1 cellular context compared by ENCODE assay signal in the genomic region with DNA sequence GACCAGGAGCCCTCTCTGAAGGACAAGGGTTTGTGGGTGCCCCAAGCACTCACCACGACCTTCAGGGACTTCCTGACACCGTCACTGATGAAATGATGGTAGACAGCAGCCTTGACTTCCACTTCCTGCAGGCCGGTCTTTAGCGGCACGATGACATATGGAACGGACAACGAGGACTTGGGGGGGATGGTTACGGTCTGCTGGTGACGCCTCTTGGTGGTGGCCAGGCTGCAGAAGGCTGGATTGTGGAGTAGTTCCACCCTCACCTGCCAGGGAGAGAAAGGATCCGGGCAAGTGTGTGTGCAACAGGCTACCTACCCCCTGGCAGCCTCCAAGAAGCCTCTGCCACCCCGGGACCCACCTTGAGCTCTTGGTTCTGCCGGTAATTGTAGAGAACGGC.
TF ChIP-seq lines count a peak whose summit lies in the region.

No MANE protein-coding gene starts in this region.

TF ChIP-seq in HEK293, 187 proteins besides CTCF, POLR2A, EP300 and RAD21:
- TF ChIP-seq ZBTB21 (tag by site-specific recombination; IDR thresholded peaks at IDR 0.05) (no peak), KLF8 (tag by site-specific recombination; IDR thresholded peaks at IDR 0.05) (no peak), ZNF791 (tag by site-specific recombination; IDR thresholded peaks at IDR 0.05) (no peak), BCL11B (tag by site-specific recombination; IDR thresholded peaks at IDR 0.05; ENCODE audit: low read depth) (no peak), EGR2 (tag by site-specific recombination; IDR thresholded peaks at IDR 0.05; ENCODE audit: low read depth) (no peak), SCRT2 (tag by site-specific recombination; IDR thresholded peaks at IDR 0.05) (0 out of 2 replicates have a peak, but pooled peaks have one; percentile 15), ZNF132 (tag by site-specific recombination; IDR thresholded peaks at IDR 0.05; ENCODE audit: borderline replicate concordance) (no peak), PRDM1 (tag by site-specific recombination; IDR thresholded peaks at IDR 0.05) (no peak), ZNF747 (tag by site-specific recombination; IDR thresholded peaks at IDR 0.05) (no peak), ZNF133 (tag by site-specific recombination; IDR thresholded peaks at IDR 0.05) (no peak)
- TF ChIP-seq, protein P1, sequence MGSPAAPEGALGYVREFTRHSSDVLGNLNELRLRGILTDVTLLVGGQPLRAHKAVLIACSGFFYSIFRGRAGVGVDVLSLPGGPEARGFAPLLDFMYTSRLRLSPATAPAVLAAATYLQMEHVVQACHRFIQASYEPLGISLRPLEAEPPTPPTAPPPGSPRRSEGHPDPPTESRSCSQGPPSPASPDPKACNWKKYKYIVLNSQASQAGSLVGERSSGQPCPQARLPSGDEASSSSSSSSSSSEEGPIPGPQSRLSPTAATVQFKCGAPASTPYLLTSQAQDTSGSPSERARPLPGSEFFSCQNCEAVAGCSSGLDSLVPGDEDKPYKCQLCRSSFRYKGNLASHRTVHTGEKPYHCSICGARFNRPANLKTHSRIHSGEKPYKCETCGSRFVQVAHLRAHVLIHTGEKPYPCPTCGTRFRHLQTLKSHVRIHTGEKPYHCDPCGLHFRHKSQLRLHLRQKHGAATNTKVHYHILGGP (tag by site-specific recombination; IDR thresholded peaks at IDR 0.05), result no peak
- TF ChIP-seq, protein P2, sequence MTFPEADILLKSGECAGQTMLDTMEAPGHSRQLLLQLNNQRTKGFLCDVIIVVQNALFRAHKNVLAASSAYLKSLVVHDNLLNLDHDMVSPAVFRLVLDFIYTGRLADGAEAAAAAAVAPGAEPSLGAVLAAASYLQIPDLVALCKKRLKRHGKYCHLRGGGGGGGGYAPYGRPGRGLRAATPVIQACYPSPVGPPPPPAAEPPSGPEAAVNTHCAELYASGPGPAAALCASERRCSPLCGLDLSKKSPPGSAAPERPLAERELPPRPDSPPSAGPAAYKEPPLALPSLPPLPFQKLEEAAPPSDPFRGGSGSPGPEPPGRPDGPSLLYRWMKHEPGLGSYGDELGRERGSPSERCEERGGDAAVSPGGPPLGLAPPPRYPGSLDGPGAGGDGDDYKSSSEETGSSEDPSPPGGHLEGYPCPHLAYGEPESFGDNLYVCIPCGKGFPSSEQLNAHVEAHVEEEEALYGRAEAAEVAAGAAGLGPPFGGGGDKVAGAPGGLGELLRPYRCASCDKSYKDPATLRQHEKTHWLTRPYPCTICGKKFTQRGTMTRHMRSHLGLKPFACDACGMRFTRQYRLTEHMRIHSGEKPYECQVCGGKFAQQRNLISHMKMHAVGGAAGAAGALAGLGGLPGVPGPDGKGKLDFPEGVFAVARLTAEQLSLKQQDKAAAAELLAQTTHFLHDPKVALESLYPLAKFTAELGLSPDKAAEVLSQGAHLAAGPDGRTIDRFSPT (tag by site-specific recombination; IDR thresholded peaks at IDR 0.05), result no peak
- TF ChIP-seq, protein P3, sequence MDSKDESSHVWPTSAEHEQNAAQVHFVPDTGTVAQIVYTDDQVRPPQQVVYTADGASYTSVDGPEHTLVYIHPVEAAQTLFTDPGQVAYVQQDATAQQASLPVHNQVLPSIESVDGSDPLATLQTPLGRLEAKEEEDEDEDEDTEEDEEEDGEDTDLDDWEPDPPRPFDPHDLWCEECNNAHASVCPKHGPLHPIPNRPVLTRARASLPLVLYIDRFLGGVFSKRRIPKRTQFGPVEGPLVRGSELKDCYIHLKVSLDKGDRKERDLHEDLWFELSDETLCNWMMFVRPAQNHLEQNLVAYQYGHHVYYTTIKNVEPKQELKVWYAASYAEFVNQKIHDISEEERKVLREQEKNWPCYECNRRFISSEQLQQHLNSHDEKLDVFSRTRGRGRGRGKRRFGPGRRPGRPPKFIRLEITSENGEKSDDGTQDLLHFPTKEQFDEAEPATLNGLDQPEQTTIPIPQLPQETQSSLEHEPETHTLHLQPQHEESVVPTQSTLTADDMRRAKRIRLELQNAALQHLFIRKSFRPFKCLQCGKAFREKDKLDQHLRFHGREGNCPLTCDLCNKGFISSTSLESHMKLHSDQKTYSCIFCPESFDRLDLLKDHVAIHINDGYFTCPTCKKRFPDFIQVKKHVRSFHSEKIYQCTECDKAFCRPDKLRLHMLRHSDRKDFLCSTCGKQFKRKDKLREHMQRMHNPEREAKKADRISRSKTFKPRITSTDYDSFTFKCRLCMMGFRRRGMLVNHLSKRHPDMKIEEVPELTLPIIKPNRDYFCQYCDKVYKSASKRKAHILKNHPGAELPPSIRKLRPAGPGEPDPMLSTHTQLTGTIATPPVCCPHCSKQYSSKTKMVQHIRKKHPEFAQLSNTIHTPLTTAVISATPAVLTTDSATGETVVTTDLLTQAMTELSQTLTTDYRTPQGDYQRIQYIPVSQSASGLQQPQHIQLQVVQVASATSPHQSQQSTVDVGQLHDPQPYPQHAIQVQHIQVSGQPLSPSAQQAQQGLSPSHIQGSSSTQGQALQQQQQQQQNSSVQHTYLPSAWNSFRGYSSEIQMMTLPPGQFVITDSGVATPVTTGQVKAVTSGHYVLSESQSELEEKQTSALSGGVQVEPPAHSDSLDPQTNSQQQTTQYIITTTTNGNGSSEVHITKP (tag by site-specific recombination; IDR thresholded peaks at IDR 0.05), result peak; percentile 31; the same call in 1 of the 2 replicates
